In the genomic region with DNA sequence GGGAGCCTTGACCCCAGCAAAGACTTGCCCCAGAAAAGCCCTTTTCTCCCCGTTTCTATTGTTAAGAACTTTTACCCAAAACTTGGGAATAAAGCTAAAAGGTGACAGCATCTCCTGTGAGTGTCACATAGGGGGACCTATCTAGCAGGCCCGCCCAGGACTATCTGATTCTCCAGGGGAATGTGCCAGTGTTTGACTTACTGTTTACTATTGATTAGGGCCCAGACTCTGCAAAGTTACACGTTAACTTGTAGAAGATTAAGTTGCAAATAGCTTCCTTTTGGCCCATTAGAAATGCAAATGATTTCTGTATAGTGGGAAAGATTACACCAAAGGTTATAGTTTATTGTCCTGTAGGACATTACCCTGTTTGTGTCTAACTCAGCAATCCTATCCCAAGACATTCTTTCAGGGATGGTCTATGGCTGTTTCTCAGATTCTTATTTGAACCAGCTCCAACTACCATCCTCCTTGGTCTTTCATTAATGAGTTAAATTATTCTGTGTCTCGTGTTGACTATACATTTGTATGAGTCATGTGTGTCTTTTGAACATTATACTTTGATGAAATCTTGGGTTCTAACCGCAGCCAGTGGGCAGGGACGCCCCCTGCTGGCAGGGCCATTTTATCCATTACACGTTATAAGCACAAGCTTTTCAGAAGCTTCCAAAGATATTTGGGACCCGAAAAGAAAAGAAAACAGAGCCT, we compare ENCODE assay signal across 9 cellular contexts.
DNase-seq lines count a peak whose midpoint lies in the region; ATAC-seq, FAIRE-seq and TF ChIP-seq lines count a peak whose summit lies in the region.
"Had no signal": no experiment of that assay in that cellular context is flagged by ENCODE, and none has a peak within 500 bp of the region (broad histone marks: within the 10 kb centered on the region; RNA-seq: fewer than 3 reads in every experiment).

No MANE protein-coding gene starts in this region.

- H3K27me3 Mint-ChIP-seq in activated naive CD8-positive, alpha-beta T cell treated with anti-CD3 and anti-CD28 coated beads for 36 hours, result no peaks in the 10 kb centered on the region

- peaks cover 5% of the 10 kb centered on the region for H3K4me1 Mint-ChIP-seq in activated naive CD8-positive, alpha-beta T cell treated with anti-CD3 and anti-CD28 coated beads for 36 hours

- TF ChIP-seq CTCF in 22Rv1 (IDR thresholded peaks at IDR 0.05) (peak; percentile 90), kidney (IDR thresholded peaks at IDR 0.05; ENCODE audit: borderline replicate concordance, extremely low read depth, insufficient read depth) (peak; percentile 65)

- H3K9ac ChIP-seq in SK-N-MC (ENCODE audit: insufficient read length) (no peak overlapping the region), kidney (ENCODE audit: low read length in 2 of 2) (no peak overlapping the region)

- intact Hi-C loops in kidney (cut with DNase I), result no loop called here

- no peak overlapping the region for H3K4me3 Mint-ChIP-seq in activated naive CD8-positive, alpha-beta T cell treated with anti-CD3 and anti-CD28 coated beads for 36 hours
- H3K4me3 Mint-ChIP-seq: effector memory CD8-positive, alpha-beta T cell had no signal

- H3K4me3 ChIP-seq in HAP-1 (no peak overlapping the region), SK-N-MC (no peak overlapping the region), kidney (ENCODE audit: low read length in 2 of 2) (no peak overlapping the region)

- no peaks in the 10 kb centered on the region for H3K4me1 ChIP-seq in HAP-1
- no peaks in the 10 kb centered on the region for H3K4me1 ChIP-seq in kidney (ENCODE audit: control insufficient read depth in 1 of 2, insufficient read depth in 1 of 2, low read depth in 1 of 2, low read length in 2 of 2)

- peak; percentile 39 for FAIRE-seq in kidney (lab: Jason Lieb, UNC)

- no peak for ATAC-seq in HG03039 (IDR thresholded peaks at IDR 0.05; ENCODE audit: unreplicated experiment)
- ATAC-seq: effector memory CD8-positive, alpha-beta T cell had no signal

- H3K27me3 ChIP-seq in HAP-1 (ENCODE audit: low read depth), result no peaks in the 10 kb centered on the region; the same call in 1 of the 2 replicates

- H3K36me3 Mint-ChIP-seq in activated naive CD8-positive, alpha-beta T cell treated with anti-CD3 and anti-CD28 coated beads for 36 hours, result peaks cover 14% of the 10 kb centered on the region

- H3K36me3 ChIP-seq in HAP-1 (replicated peaks) (no peaks in the 10 kb centered on the region), SK-N-MC (ENCODE audit: insufficient read depth, low read length) (no peaks in the 10 kb centered on the region), kidney (ENCODE audit: control insufficient read depth in 1 of 2, insufficient read depth in 2 of 2, low read length in 2 of 2) (no peaks in the 10 kb centered on the region)

- DNase-seq in HAP-1 (ENCODE audit: low spot score in 2 of 2) (peak; percentile 22 to 73), SK-N-MC (ENCODE audit: low read depth, low spot score) (peak; percentile 24), kidney (no peak), NCI-H2081 treated with DMSO at 0.1 percent for 48 hours (lab: John Stamatoyannopoulos, UW) (no peak)
- DNase-seq in activated naive CD8-positive, alpha-beta T cell treated with anti-CD3 and anti-CD28 coated beads for 36 hours, result peak; percentile 55
- DNase-seq in stimulated activated CD8-positive, alpha-beta memory T cell treated with anti-CD3 and anti-CD28 coated beads, Interleukin-12 subunit alpha, Interleukin-12 subunit beta, amount 100 ng/mL, for 24 hours (ENCODE audit: extremely low read depth), result peak; percentile 36

- H3K27ac ChIP-seq in 22Rv1 (no peak overlapping the region), SK-N-MC (no peak overlapping the region), kidney (ENCODE audit: low read depth in 2 of 2, low read length in 2 of 2) (no peak overlapping the region)

- no peak overlapping the region for H3K27ac Mint-ChIP-seq in activated naive CD8-positive, alpha-beta T cell treated with anti-CD3 and anti-CD28 coated beads for 36 hours
- H3K27ac Mint-ChIP-seq: effector memory CD8-positive, alpha-beta T cell had no signal

- H3K9me3 ChIP-seq in HAP-1, result peaks cover 5% of the 10 kb centered on the region; the same call in 1 of the 2 replicates
- no peaks in the 10 kb centered on the region for H3K9me3 ChIP-seq in SK-N-MC (ENCODE audit: low read depth, low read length)
- peaks cover 0 to 20% of the 10 kb centered on the region in 2 donors for H3K9me3 ChIP-seq in kidney (ENCODE audit: control insufficient read depth in 1 of 2, low read length in 2 of 2)

- in situ Hi-C loops in HAP-1 (cut with MboI; ENCODE audit: low sequenced_read_pairs), result loop anchor here (5.0 kb wide), 1 partner anchor 176 kb away; no protein-coding TSS in a partner anchor

- peaks cover 23% of the 10 kb centered on the region for H3K9me3 Mint-ChIP-seq in activated naive CD8-positive, alpha-beta T cell treated with anti-CD3 and anti-CD28 coated beads for 36 hours

Comparison
In these comparisons a context has a peak if more than half of its experiments do, and no peak if none do; other contexts are left out.
1. DNase-seq: peak in HAP-1 (2 of 2), SK-N-MC (single experiment), activated naive CD8-positive, alpha-beta T cell treated with anti-CD3 and anti-CD28 coated beads for 36 hours (single experiment) and stimulated activated CD8-positive, alpha-beta memory T cell treated with anti-CD3 and anti-CD28 coated beads, Interleukin-12 subunit alpha, Interleukin-12 subunit beta, amount 100 ng/mL, for 24 hours (single experiment); none in kidney (single experiment) and NCI-H2081 treated with DMSO at 0.1 percent for 48 hours (single experiment).